In the genomic region with DNA sequence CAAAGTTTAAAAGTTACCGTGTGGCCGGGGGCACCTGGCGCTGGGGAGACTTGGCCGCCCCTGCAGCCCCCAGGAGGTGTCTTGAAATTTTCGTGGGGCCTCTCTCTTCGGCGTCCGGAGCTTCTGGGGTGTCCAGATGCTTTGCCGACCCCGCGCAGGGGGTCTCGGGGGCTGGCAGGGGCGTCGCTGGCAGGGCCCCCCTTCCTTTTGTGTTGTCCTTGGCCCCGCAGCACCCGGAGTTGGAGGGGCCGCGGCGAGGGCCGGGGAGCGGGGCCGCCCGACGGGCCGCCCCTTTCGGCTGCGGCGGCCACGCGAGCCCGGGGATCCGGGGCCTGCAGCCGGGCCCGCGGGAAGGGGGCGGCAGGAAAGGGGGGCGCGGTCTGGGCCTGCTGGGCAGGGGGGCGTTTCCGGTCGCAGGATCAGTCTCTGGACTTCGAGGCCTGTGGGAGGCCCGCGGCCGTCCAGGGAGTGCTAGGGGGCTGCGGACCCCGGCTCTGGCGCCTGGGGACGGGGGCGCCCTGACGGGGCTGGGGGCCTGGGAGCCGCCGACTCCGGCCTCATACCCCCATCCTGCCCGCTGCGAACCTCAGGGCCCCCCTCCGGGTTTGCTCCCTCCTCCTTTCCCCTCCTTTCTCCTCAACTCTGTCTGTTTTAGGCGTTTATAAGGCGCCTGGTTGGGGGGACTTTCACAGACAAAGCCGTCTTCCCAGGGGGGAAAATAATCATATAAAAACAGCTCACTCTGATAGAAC, we compare ENCODE assay signal across 1 cellular context.
TF ChIP-seq lines count a peak whose summit lies in the region.

No MANE protein-coding gene starts in this region.

TF ChIP-seq in HepG2, 621 proteins besides CTCF, POLR2A, EP300 and RAD21 (continued from another document):
- TF ChIP-seq, protein P1, sequence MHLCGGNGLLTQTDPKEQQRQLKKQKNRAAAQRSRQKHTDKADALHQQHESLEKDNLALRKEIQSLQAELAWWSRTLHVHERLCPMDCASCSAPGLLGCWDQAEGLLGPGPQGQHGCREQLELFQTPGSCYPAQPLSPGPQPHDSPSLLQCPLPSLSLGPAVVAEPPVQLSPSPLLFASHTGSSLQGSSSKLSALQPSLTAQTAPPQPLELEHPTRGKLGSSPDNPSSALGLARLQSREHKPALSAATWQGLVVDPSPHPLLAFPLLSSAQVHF (CRISPR knock-in tag; IDR thresholded peaks at IDR 0.05): no peak
- TF ChIP-seq ZFX (CRISPR knock-in tag; IDR thresholded peaks at IDR 0.05; ENCODE audit: low read depth): peak; percentile 90
- peak; percentile 38 for TF ChIP-seq GABPA (IDR thresholded peaks at IDR 0.05; ENCODE audit: low read depth, low read length)
- peak; percentile 18; the same call in 1 of the 2 replicates for TF ChIP-seq GABPA (CRISPR knock-in tag; IDR thresholded peaks at IDR 0.05; ENCODE audit: low read depth)
- TF ChIP-seq, protein P2, sequence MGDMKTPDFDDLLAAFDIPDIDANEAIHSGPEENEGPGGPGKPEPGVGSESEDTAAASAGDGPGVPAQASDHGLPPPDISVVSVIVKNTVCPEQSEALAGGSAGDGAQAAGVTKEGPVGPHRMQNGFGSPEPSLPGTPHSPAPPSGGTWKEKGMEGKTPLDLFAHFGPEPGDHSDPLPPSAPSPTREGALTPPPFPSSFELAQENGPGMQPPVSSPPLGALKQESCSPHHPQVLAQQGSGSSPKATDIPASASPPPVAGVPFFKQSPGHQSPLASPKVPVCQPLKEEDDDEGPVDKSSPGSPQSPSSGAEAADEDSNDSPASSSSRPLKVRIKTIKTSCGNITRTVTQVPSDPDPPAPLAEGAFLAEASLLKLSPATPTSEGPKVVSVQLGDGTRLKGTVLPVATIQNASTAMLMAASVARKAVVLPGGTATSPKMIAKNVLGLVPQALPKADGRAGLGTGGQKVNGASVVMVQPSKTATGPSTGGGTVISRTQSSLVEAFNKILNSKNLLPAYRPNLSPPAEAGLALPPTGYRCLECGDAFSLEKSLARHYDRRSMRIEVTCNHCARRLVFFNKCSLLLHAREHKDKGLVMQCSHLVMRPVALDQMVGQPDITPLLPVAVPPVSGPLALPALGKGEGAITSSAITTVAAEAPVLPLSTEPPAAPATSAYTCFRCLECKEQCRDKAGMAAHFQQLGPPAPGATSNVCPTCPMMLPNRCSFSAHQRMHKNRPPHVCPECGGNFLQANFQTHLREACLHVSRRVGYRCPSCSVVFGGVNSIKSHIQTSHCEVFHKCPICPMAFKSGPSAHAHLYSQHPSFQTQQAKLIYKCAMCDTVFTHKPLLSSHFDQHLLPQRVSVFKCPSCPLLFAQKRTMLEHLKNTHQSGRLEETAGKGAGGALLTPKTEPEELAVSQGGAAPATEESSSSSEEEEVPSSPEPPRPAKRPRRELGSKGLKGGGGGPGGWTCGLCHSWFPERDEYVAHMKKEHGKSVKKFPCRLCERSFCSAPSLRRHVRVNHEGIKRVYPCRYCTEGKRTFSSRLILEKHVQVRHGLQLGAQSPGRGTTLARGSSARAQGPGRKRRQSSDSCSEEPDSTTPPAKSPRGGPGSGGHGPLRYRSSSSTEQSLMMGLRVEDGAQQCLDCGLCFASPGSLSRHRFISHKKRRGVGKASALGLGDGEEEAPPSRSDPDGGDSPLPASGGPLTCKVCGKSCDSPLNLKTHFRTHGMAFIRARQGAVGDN (CRISPR knock-in tag; IDR thresholded peaks at IDR 0.05): peak; percentile 44
- TF ChIP-seq IRF2 (CRISPR knock-in tag; IDR thresholded peaks at IDR 0.05): no peak
